Comparison of ENCODE assay signal across 1 cellular context in genomic region chr17:7856081-7856791, GRCh38.
TF ChIP-seq lines count a peak whose summit lies in the region.

No MANE protein-coding gene starts in this region.

TF ChIP-seq in K562, 482 proteins besides CTCF, POLR2A, EP300 and RAD21:
- TF ChIP-seq HMGN3 (IDR thresholded peaks at IDR 0.05; ENCODE audit: borderline replicate concordance, extremely low read depth, insufficient read length, low read depth, low read length) (no peak), KAT7 (CRISPR knock-in tag; IDR thresholded peaks at IDR 0.05; ENCODE audit: borderline replicate concordance) (no peak), ZKSCAN1 (IDR thresholded peaks at IDR 0.05; ENCODE audit: low read depth, low read length) (no peak), PTBP1 (IDR thresholded peaks at IDR 0.05; ENCODE audit: low read depth, low read length) (no peak), RBM22 (IDR thresholded peaks at IDR 0.05; ENCODE audit: low read depth, low read length, poor library complexity, severe bottlenecking) (peak; percentile 25), ZBTB40 (IDR thresholded peaks at IDR 0.05) (peak; percentile 88), ZBTB40 (CRISPR knock-in tag; IDR thresholded peaks at IDR 0.05) (peak; percentile 89), ZMIZ1 (IDR thresholded peaks at IDR 0.05; ENCODE audit: low read depth in 2 of 2, low read length in 2 of 2) (no peak), ZBTB7A (IDR thresholded peaks at IDR 0.05; ENCODE audit: borderline replicate concordance, control insufficient read depth, low read depth, low read length) (peak; percentile 46; the same call in 1 of the 2 replicates), TFE3 (CRISPR knock-in tag; IDR thresholded peaks at IDR 0.05) (no peak), MAX (CRISPR knock-in tag; IDR thresholded peaks at IDR 0.05) (peak; percentile 28; the same call in 1 of the 2 replicates), DEAF1 (CRISPR knock-in tag; IDR thresholded peaks at IDR 0.05) (no peak), UBTF (IDR thresholded peaks at IDR 0.05; ENCODE audit: borderline replicate concordance in 1 of 2, low read depth in 2 of 2, low read length in 2 of 2) (no peak), TCF3 (CRISPR knock-in tag; IDR thresholded peaks at IDR 0.05) (0 out of 2 replicates have a peak, but pooled peaks have one; percentile 12)
